16 cellular contexts compared by ENCODE assay signal in genomic region chr10:62323751-62324150, GRCh38. TPM values are rescaled to one million over a fixed set of nuclear protein-coding genes. Genes with fewer than 3 reads are reported as not detected.
"Had no signal": no experiment of that assay in that cellular context is flagged by ENCODE, and none has a peak within 500 bp of the region (broad histone marks: within the 10 kb centered on the region; RNA-seq: fewer than 3 reads in every experiment).

No MANE protein-coding gene starts in this region.

- H3K9me3 ChIP-seq: ascending aorta, mucosa of descending colon, upper lobe of right lung had no signal

- DNase-seq: activated CD4-positive, alpha-beta memory T cell treated with anti-CD3 and anti-CD28 coated beads, Interleukin-2, amount 10 ng/mL, durations not matched to agents 7 days and 5 days; activated CD4-positive, alpha-beta T cell treated with anti-CD3 and anti-CD28 coated beads for 36 hours; activated CD8-positive, alpha-beta memory T cell treated with anti-CD3 and anti-CD28 coated beads, Interleukin-2, amount 50 U/mL, for 48 hours; caudate nucleus; cortex of kidney; effector memory CD4-positive, alpha-beta T cell; glutamatergic neuron; immature natural killer cell; mucosa of descending colon; stimulated activated CD4-positive, alpha-beta T cell treated with anti-CD3 and anti-CD28 coated beads, Interleukin-4, amount 100 ng/mL, for 24 hours; T-helper 1 cell; upper lobe of right lung; WERI-Rb-1 had no signal

- H3K4me3 ChIP-seq: ascending aorta, mucosa of descending colon, upper lobe of right lung had no signal

- H3K27ac ChIP-seq: ascending aorta, upper lobe of right lung, WERI-Rb-1 had no signal

- ATAC-seq: activated CD4-positive, alpha-beta T cell treated with anti-CD3 and anti-CD28 coated beads for 36 hours; mucosa of descending colon; natural killer cell treated with Interleukin-12 subunit alpha and Interleukin-12 subunit beta and Interleukin-15 and Interleukin-18, amount 100 ng/mL, for 72 hours; upper lobe of right lung had no signal

- H3K36me3 ChIP-seq: ascending aorta, upper lobe of right lung, WERI-Rb-1 had no signal

- H3K4me1 ChIP-seq: ascending aorta, upper lobe of right lung had no signal

- H3K27me3 ChIP-seq: ascending aorta, upper lobe of right lung had no signal

RNA-seq across cellular contexts. Expression of gene ZNF365, which starts 50.4 kb away (rescaled TPM):
- total RNA-seq: ascending aorta, lung microvascular endothelial cell had no signal

RNA-seq across cellular contexts. Expression of gene RTKN2, which starts 55.1 kb away (rescaled TPM):
- total RNA-seq: ascending aorta had no signal
